12 cellular contexts compared by ENCODE assay signal in genomic region chr1:59046134-59046533, GRCh38.
DNase-seq lines count a peak whose midpoint lies in the region; ATAC-seq, FAIRE-seq and TF ChIP-seq lines count a peak whose summit lies in the region.
"Had no signal": no experiment of that assay in that cellular context is flagged by ENCODE, and none has a peak within 500 bp of the region (broad histone marks: within the 10 kb centered on the region; RNA-seq: fewer than 3 reads in every experiment).

No MANE protein-coding gene starts in this region.

- TF ChIP-seq RAD21 in IMR-90 (IDR thresholded peaks at IDR 0.05; ENCODE audit: low read length) = no peak

- no peak overlapping the region; the same call in 1 of the 2 replicates for H4K91ac ChIP-seq in IMR-90 (ENCODE audit: insufficient read depth, low read depth, low read length)

- no peak overlapping the region for H3K4me3 ChIP-seq in CD4-positive, alpha-beta memory T cell (ENCODE audit: low read length in 2 of 2)
- H3K4me3 ChIP-seq in IMR-90 (ENCODE audit: insufficient read depth, low read depth, low read length) (no peak overlapping the region), bronchial epithelial cell (ENCODE audit: low read depth, low read length) (no peak overlapping the region)

- H3K4ac ChIP-seq in IMR-90 (ENCODE audit: low read depth, low read length) = peak overlapping the region; percentile 49; the same call in 1 of the 2 replicates

- H3K14ac ChIP-seq in IMR-90 (replicated peaks; ENCODE audit: low read depth, low read length) = 0 out of 2 replicates have a peak overlapping the region, but pooled peaks have one; percentile 8

- no peak overlapping the region for H3K4me2 ChIP-seq in IMR-90 (ENCODE audit: low read depth, low read length)

- peak overlapping the region; percentile 59; the same call in 1 of the 2 replicates for H2AK5ac ChIP-seq in IMR-90 (ENCODE audit: low read depth, low read length)

- in situ Hi-C loops in IMR-90 (cut with MboI; ENCODE audit: low sequenced_read_pairs) = no loop called here

- dilution Hi-C loops in IMR-90 (cut with HindIII; ENCODE audit: low sequenced_read_pairs, unreplicated experiment) = no loop called here

- intact Hi-C loops in CD4-positive, alpha-beta memory T cell (cut with micrococcal nuclease) = no loop called here
- intact Hi-C loops in IMR-90 (cut with micrococcal nuclease) = no loop called here

- peak overlapping the region in 3 of 8 donors; percentile 24 to 71 (median 61) for H3K4me3 Mint-ChIP-seq in CD4-positive, alpha-beta memory T cell
- H3K4me3 Mint-ChIP-seq: H9 had no signal

- peaks cover 10% of the 10 kb centered on the region for H3K9me1 ChIP-seq in IMR-90 (ENCODE audit: insufficient read depth, low read length)

- H3K27me3 Mint-ChIP-seq in CD4-positive, alpha-beta memory T cell = no peaks in the 10 kb centered on the region

- H2AK9ac ChIP-seq in IMR-90 (replicated peaks; ENCODE audit: low read depth, low read length, poor library complexity) = peak overlapping the region; percentile 53

- peak; percentile 18 for ATAC-seq in GM21390 (IDR thresholded peaks at IDR 0.05; ENCODE audit: unreplicated experiment)
- no peak for ATAC-seq in IMR-90 (ENCODE audit: low read depth)
- ATAC-seq in HG03469 (IDR thresholded peaks at IDR 0.05; ENCODE audit: unreplicated experiment) = no peak
- ATAC-seq in GM18909 (IDR thresholded peaks at IDR 0.05; ENCODE audit: poor library complexity, unreplicated experiment) = no peak
- ATAC-seq: Panc1 had no signal

- peak overlapping the region; percentile 7; the same call in 1 of the 3 replicates for H2BK15ac ChIP-seq in IMR-90 (ENCODE audit: low read depth, low read length)

- no TSS peak for BruUV-seq in IMR-90 (replicated peaks; lab: Mats Ljungman, UMichigan)

- TF ChIP-seq CTCF in IMR-90 (conservative IDR thresholded peaks at IDR 0.05; ENCODE audit: low read depth, low read length) (no peak), bronchial epithelial cell (IDR thresholded peaks at IDR 0.05; ENCODE audit: insufficient read depth, low read length, severe bottlenecking) (no peak)

- FAIRE-seq in bronchial epithelial cell (lab: Jason Lieb, UNC) = no peak
- FAIRE-seq: islet of Langerhans had no signal

- no peak overlapping the region; the same call in 1 of the 2 replicates for H2BK20ac ChIP-seq in IMR-90 (ENCODE audit: low read depth, low read length)

- H3K23ac ChIP-seq in IMR-90 (ENCODE audit: low read depth, low read length) = no peak overlapping the region

- POLR2A ChIA-PET in CD4-positive, alpha-beta memory T cell (lab: Charles Lee; ENCODE audit: partially characterized antibody) = interaction anchor here (1.4 to 4.8 kb wide), 3 partner anchors 19 to 261 kb away, joined by 4 to 33 read pairs (median 5); partner anchors contain the start of gene JUN
- POLR2A ChIA-PET in IMR-90 (lab: Charles Lee; ENCODE audit: unreplicated experiment) = no interaction called here

- CTCF ChIA-PET in CD4-positive, alpha-beta memory T cell (lab: Charles Lee; ENCODE audit: partially characterized antibody) = interaction anchor here (0.5 to 1.8 kb wide), 4 partner anchors 20 to 196 kb away, joined by 3 to 6 read pairs (median 4); no protein-coding TSS in a partner anchor
- CTCF ChIA-PET in IMR-90 (lab: Yijun Ruan, JAX) = no interaction called here

- no peak overlapping the region for H3K56ac ChIP-seq in IMR-90 (ENCODE audit: extremely low read depth, insufficient read depth, low read length)

- H3K27ac Mint-ChIP-seq in CD4-positive, alpha-beta memory T cell = peak overlapping the region; percentile 13 to 89 (median 86)
- H3K27ac Mint-ChIP-seq: H9 had no signal

- H3K9me3 ChIP-seq in CD4-positive, alpha-beta memory T cell (ENCODE audit: control insufficient read depth in 1 of 2, low read length in 2 of 2) = no peaks in the 10 kb centered on the region
- no peaks in the 10 kb centered on the region for H3K9me3 ChIP-seq in IMR-90 (ENCODE audit: control insufficient read depth, insufficient read depth, low read length)

- H3K27ac ChIP-seq in CD4-positive, alpha-beta memory T cell (ENCODE audit: low read depth, low read length) = no peak overlapping the region
- no peak overlapping the region for H3K27ac ChIP-seq in IMR-90 (ENCODE audit: insufficient read depth, low read length)
- H3K27ac ChIP-seq: VCaP had no signal

- no peak for TF ChIP-seq POLR2A in IMR-90 (IDR thresholded peaks at IDR 0.05; ENCODE audit: low read depth, low read length)

- H3K27me3 ChIP-seq in CD4-positive, alpha-beta memory T cell (ENCODE audit: insufficient read depth, low read length) = no peaks in the 10 kb centered on the region
- H3K27me3 ChIP-seq in IMR-90 (ENCODE audit: control insufficient read depth, insufficient read depth, low read length) (no peaks in the 10 kb centered on the region), bronchial epithelial cell (ENCODE audit: control insufficient read depth, insufficient read depth, low read length) (no peaks in the 10 kb centered on the region)

- no peak overlapping the region for H3K9ac ChIP-seq in IMR-90 (ENCODE audit: low read depth, low read length)

- H3K79me1 ChIP-seq in IMR-90 (ENCODE audit: low read depth in 1 of 2, low read length in 2 of 2) = no peaks in the 10 kb centered on the region

- H3K36me3 Mint-ChIP-seq in CD4-positive, alpha-beta memory T cell = no peaks in the 10 kb centered on the region

- H3K9me3 Mint-ChIP-seq in CD4-positive, alpha-beta memory T cell = no peaks in the 10 kb centered on the region

- H2BK120ac ChIP-seq in IMR-90 (ENCODE audit: low read depth, low read length) = peak overlapping the region; percentile 38; the same call in 1 of the 2 replicates

- H2AFZ ChIP-seq in IMR-90 (replicated peaks; ENCODE audit: low read length, poor library complexity) = no peak overlapping the region

- no peak overlapping the region for H4K5ac ChIP-seq in IMR-90 (ENCODE audit: low read depth, low read length)

- no peak for DNase-seq in CD4-positive, alpha-beta memory T cell
- peak; percentile 47 for DNase-seq in IMR-90
- DNase-seq in bronchial epithelial cell (ENCODE audit: low read depth) = peak; percentile 33
- no peak for DNase-seq in stimulated activated CD8-positive, alpha-beta memory T cell treated with anti-CD3 and anti-CD28 coated beads, Interleukin-4, amount 100 ng/mL, for 48 hours
- no peak for DNase-seq in midbrain (lab: John Stamatoyannopoulos, UW)
- DNase-seq: H9 had no signal

- no peak overlapping the region for H4K8ac ChIP-seq in IMR-90 (ENCODE audit: low read depth in 2 of 2, low read length in 2 of 2)

- no CpG with 5 or more reads among the region's 2 CpGs for WGBS in IMR-90 (ENCODE audit: extremely low coverage in 2 of 2, insufficient read length in 1 of 2), 2 experiments

- no peak overlapping the region for H3K18ac ChIP-seq in IMR-90 (ENCODE audit: low read depth, low read length)

- H3K4me1 Mint-ChIP-seq in CD4-positive, alpha-beta memory T cell = peaks cover 31 to 59% (median 40%) of the 10 kb centered on the region in 4 donors

- H3K36me3 ChIP-seq in CD4-positive, alpha-beta memory T cell (ENCODE audit: insufficient read depth, low read length) = no peaks in the 10 kb centered on the region
- no peaks in the 10 kb centered on the region for H3K36me3 ChIP-seq in IMR-90 (ENCODE audit: control insufficient read depth, insufficient read depth, low read length)
- H3K36me3 ChIP-seq in bronchial epithelial cell (ENCODE audit: control insufficient read depth, insufficient read depth, low read length) = no peaks in the 10 kb centered on the region

- H3K4me1 ChIP-seq in CD4-positive, alpha-beta memory T cell (ENCODE audit: insufficient read depth, low read length) = peaks cover 38% of the 10 kb centered on the region
- H3K4me1 ChIP-seq in IMR-90 (ENCODE audit: control insufficient read depth, insufficient read depth, low read length) = peaks cover 14% of the 10 kb centered on the region

- H4K20me1 ChIP-seq in IMR-90 (ENCODE audit: insufficient read depth, low read length) = no peaks in the 10 kb centered on the region

- H2BK5ac ChIP-seq in IMR-90 (ENCODE audit: low read depth, low read length, poor library complexity, severe bottlenecking) = no peak overlapping the region

TF ChIP-seq in IMR-90, 13 proteins besides CTCF, POLR2A, EP300 and RAD21:
- TF ChIP-seq USF2 (IDR thresholded peaks at IDR 0.05; ENCODE audit: low read depth, low read length) (peak; percentile 17; the same call in 1 of the 2 replicates), BHLHE40 (IDR thresholded peaks at IDR 0.05; ENCODE audit: low read depth, low read length) (no peak), FOS (IDR thresholded peaks at IDR 0.05; ENCODE audit: low read depth, low read length) (peak; percentile 31; the same call in 1 of the 2 replicates)
TF ChIP-seq in IMR-90: peak in this region for 2.

Comparison
In these comparisons a context has a peak if more than half of its experiments do, and no peak if none do; other contexts are left out.
1. DNase-seq: peak in IMR-90 (single experiment) and bronchial epithelial cell (single experiment); none in CD4-positive, alpha-beta memory T cell (0 of 5), stimulated activated CD8-positive, alpha-beta memory T cell treated with anti-CD3 and anti-CD28 coated beads, Interleukin-4, amount 100 ng/mL, for 48 hours (single experiment) and midbrain (single experiment).